In genomic region chr7:7176421-7177043, GRCh38 we compare ENCODE assay signal across 1 cellular context.
A peak's percentile ranks its signal among the peaks of the same experiment; 100 is the strongest.
TF ChIP-seq lines count a peak whose summit lies in the region.

No MANE protein-coding gene starts in this region.

TF ChIP-seq in SK-N-SH, 30 proteins besides CTCF, POLR2A, EP300 and RAD21 (continued from another document):
- TF ChIP-seq PBX3 (IDR thresholded peaks at IDR 0.05): no peak
- TF ChIP-seq FOXM1 (IDR thresholded peaks at IDR 0.05; ENCODE audit: low read depth): no peak
- TF ChIP-seq MXI1 (IDR thresholded peaks at IDR 0.05; ENCODE audit: low read depth, low read length): no peak
- peak; percentile 25; the same call in 1 of the 2 replicates for TF ChIP-seq TCF12 (IDR thresholded peaks at IDR 0.05)
- peak; percentile 81 for TF ChIP-seq FOSL2 (IDR thresholded peaks at IDR 0.05; ENCODE audit: borderline replicate concordance, low read depth)
- TF ChIP-seq RFX5 (IDR thresholded peaks at IDR 0.05; ENCODE audit: low read length): no peak
- no peak for TF ChIP-seq FOXJ3 (CRISPR knock-in tag; IDR thresholded peaks at IDR 0.05)
- TF ChIP-seq, protein P1, sequence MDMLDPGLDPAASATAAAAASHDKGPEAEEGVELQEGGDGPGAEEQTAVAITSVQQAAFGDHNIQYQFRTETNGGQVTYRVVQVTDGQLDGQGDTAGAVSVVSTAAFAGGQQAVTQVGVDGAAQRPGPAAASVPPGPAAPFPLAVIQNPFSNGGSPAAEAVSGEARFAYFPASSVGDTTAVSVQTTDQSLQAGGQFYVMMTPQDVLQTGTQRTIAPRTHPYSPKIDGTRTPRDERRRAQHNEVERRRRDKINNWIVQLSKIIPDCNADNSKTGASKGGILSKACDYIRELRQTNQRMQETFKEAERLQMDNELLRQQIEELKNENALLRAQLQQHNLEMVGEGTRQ (IDR thresholded peaks at IDR 0.05; ENCODE audit: borderline replicate concordance, low read depth, low read length): peak; percentile 45; the same call in 1 of the 2 replicates
- no peak for TF ChIP-seq ZBTB33 (IDR thresholded peaks at IDR 0.05; ENCODE audit: borderline replicate concordance, low read depth)
- TF ChIP-seq RXRA (IDR thresholded peaks at IDR 0.05; ENCODE audit: borderline replicate concordance, low read depth): no peak
- TF ChIP-seq CHD2 (IDR thresholded peaks at IDR 0.05; ENCODE audit: low read length, partially characterized antibody): no peak
- TF ChIP-seq, protein P2, sequence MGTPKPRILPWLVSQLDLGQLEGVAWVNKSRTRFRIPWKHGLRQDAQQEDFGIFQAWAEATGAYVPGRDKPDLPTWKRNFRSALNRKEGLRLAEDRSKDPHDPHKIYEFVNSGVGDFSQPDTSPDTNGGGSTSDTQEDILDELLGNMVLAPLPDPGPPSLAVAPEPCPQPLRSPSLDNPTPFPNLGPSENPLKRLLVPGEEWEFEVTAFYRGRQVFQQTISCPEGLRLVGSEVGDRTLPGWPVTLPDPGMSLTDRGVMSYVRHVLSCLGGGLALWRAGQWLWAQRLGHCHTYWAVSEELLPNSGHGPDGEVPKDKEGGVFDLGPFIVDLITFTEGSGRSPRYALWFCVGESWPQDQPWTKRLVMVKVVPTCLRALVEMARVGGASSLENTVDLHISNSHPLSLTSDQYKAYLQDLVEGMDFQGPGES (IDR thresholded peaks at IDR 0.05; ENCODE audit: low read depth, low read length): no peak
- TF ChIP-seq NFIC (IDR thresholded peaks at IDR 0.05; ENCODE audit: borderline replicate concordance): no peak
- TF ChIP-seq REST (IDR thresholded peaks at IDR 0.05; ENCODE audit: low read depth, low read length): no peak
- no peak for TF ChIP-seq MEF2A (IDR thresholded peaks at IDR 0.05; ENCODE audit: borderline replicate concordance, low read depth)
- no peak for TF ChIP-seq EZH2phosphoT487 (IDR thresholded peaks at IDR 0.05; ENCODE audit: borderline replicate concordance, low read depth)
- TF ChIP-seq YY1 (IDR thresholded peaks at IDR 0.05; ENCODE audit: low read depth): no peak
- no peak for TF ChIP-seq SMC3 (IDR thresholded peaks at IDR 0.05; ENCODE audit: low read depth, low read length)
